8 cellular contexts compared by ENCODE assay signal in the genomic region with DNA sequence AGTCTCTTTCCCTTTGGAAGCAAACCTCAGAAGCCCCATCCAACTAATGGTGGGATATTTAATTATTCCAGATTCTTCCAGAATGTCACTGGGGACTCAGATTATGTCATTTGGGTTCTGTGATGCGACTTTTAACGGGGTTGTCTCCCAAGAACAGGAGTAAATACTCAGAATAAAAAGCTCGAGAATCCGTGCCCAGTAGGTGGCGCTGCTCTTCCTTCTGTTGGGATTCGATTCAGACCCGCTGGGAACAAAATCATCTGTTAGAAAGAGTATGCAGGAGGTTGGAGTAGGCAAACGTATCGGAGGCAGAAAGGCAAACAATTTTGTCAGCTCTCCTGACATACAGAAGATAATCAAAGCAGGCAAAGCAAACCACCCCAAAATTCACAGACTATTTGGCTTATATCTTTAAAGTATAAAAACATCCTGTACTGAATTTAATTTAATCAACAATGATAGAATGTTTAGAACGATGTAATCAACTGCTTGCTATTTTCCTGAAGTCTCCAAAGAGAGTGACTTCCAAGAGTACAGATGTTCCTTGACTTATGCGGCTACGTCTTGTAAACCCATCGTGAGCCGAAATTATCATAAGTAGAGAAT.
DNase-seq lines count a peak whose midpoint lies in the region; ATAC-seq and TF ChIP-seq lines count a peak whose summit lies in the region.

No MANE protein-coding gene starts in this region.

- H3K4me3 ChIP-seq in right lobe of liver, result no peak overlapping the region

- H3K36me3 ChIP-seq in right lobe of liver, result no peaks in the 10 kb centered on the region

- H3K9me3 ChIP-seq in right lobe of liver, result no peaks in the 10 kb centered on the region

- intact Hi-C loops in right lobe of liver (cut with DNase I), result no loop called here

- DNase-seq in EL, result peak; percentile 88
- DNase-seq in NCI-H510A (lab: John Stamatoyannopoulos, UW), result peak; percentile 87
- peak; percentile 83 for DNase-seq in activated CD4-positive, alpha-beta T cell treated with anti-CD3 and anti-CD28 coated beads for 48 hours
- DNase-seq in dermis blood vessel endothelial cell, result peak; percentile 94
- peak; percentile 75 to 84 (median 78) for DNase-seq in right lobe of liver
- DNase-seq in stimulated activated CD4-positive, alpha-beta T cell treated with anti-CD3 and anti-CD28 coated beads, TNF-alpha, amount 100 ng/mL, for 24 hours (ENCODE audit: low read depth in 3 of 3), result peak; percentile 34 to 72 (median 44)

- peaks cover 0 to 46% (median 14%) of the 10 kb centered on the region in 4 donors for H3K4me1 ChIP-seq in right lobe of liver

- peak; percentile 80 to 88 (median 84) for TF ChIP-seq CTCF in right lobe of liver (IDR thresholded peaks at IDR 0.05)

- WGBS in right lobe of liver (ENCODE audit: insufficient coverage, low coverage, low lambda C conversion rate, missing lambda C conversion rate), result 15% methylated on average over 14 of the region's 14 CpGs

- TF ChIP-seq POLR2A in right lobe of liver (IDR thresholded peaks at IDR 0.05), result no peak

- ATAC-seq in HG03196 (IDR thresholded peaks at IDR 0.05; ENCODE audit: unreplicated experiment), result peak; percentile 79
- peak; percentile 68 to 78 (median 70) for ATAC-seq in right lobe of liver
- ATAC-seq in GM18520 (IDR thresholded peaks at IDR 0.05; ENCODE audit: unreplicated experiment), result no peak

- H3K27ac ChIP-seq in right lobe of liver, result peak overlapping the region; percentile 56 to 79 (median 71)

- no peaks in the 10 kb centered on the region for H3K27me3 ChIP-seq in right lobe of liver

Comparison
In these comparisons a context has a peak if more than half of its experiments do, and no peak if none do; other contexts are left out.
1. DNase-seq: peak in every context shown above with its lines; median percentile 94 in dermis blood vessel endothelial cell; 88 in EL; 87 in NCI-H510A; 83 in activated CD4-positive, alpha-beta T cell treated with anti-CD3 and anti-CD28 coated beads for 48 hours; 78 in right lobe of liver; 44 in stimulated activated CD4-positive, alpha-beta T cell treated with anti-CD3 and anti-CD28 coated beads, TNF-alpha, amount 100 ng/mL, for 24 hours.